1 cellular context compared by ENCODE assay signal in the genomic region with DNA sequence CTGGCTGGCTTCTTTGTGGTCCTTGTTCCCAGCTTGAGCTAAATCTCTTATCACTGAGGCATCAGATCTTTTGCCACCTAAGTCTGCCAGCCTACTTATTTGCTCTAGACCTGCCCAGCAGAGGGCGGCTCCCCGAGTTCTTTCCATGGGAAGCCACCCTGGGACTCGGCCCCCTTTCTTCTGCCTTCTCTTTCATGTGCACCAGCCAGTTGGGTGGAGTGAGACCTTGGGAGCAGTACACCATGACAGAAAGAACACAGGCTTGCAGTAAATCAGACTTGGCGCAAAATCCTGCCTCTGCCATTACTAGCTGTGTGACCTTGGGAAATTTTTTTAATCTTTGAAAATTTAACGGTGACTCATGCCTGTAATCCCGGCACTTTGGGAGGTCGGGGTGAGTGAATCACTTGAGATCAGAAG.
TF ChIP-seq lines count a peak whose summit lies in the region.

No MANE protein-coding gene starts in this region.

TF ChIP-seq in H1, 55 proteins besides CTCF, POLR2A, EP300 and RAD21:
- TF ChIP-seq GABPA (IDR thresholded peaks at IDR 0.05; ENCODE audit: borderline replicate concordance, insufficient read depth, low read length), result no peak
